8 cellular contexts compared by ENCODE assay signal in genomic region chr22:40178417-40179409, GRCh38. TPM values are rescaled to one million over a fixed set of nuclear protein-coding genes. Genes with fewer than 3 reads are reported as not detected.
DNase-seq lines count a peak whose midpoint lies in the region; ATAC-seq lines count a peak whose summit lies in the region.

No MANE protein-coding gene starts in this region.

- H3K27ac ChIP-seq in esophagus (ENCODE audit: low read depth in 2 of 2, low read length in 1 of 2) (peak overlapping the region; percentile 28 to 77), muscle layer of duodenum (ENCODE audit: low read length) (peak overlapping the region; percentile 97), urinary bladder (ENCODE audit: low read depth) (no peak overlapping the region)

- H3K9me3 ChIP-seq in esophagus (ENCODE audit: control insufficient read depth in 2 of 2, insufficient read depth in 1 of 2, low read depth in 1 of 2, low read length in 1 of 2) (no peaks in the 10 kb centered on the region), muscle layer of duodenum (ENCODE audit: control insufficient read depth in 1 of 2, low read length in 2 of 2) (no peaks in the 10 kb centered on the region)

- H3K4me1 ChIP-seq in esophagus (ENCODE audit: control insufficient read depth in 2 of 2, insufficient read depth in 2 of 2, low read length in 1 of 2): peaks cover 2 to 6% of the 10 kb centered on the region in 2 donors
- peaks cover 27 to 52% of the 10 kb centered on the region in 2 donors for H3K4me1 ChIP-seq in muscle layer of duodenum (ENCODE audit: control insufficient read depth in 1 of 2, insufficient read depth in 2 of 2, low read length in 2 of 2)
- H3K4me1 ChIP-seq in urinary bladder (ENCODE audit: insufficient read depth): peaks cover 4% of the 10 kb centered on the region

- no peaks in the 10 kb centered on the region for H3K27me3 ChIP-seq in esophagus (ENCODE audit: control insufficient read depth in 1 of 2, insufficient read depth in 2 of 2, low read length in 2 of 2)
- H3K27me3 ChIP-seq in muscle layer of duodenum (ENCODE audit: low read depth, low read length): no peaks in the 10 kb centered on the region

- ATAC-seq in GM21526 (IDR thresholded peaks at IDR 0.05; ENCODE audit: low FRiP score, unreplicated experiment): no peak

- DNase-seq in DMS79 treated with DMSO at 0.1 percent for 48 hours (lab: John Stamatoyannopoulos, UW) (peak; percentile 40), DMS79 (lab: John Stamatoyannopoulos, UW) (no peak), NCI-H1694 (lab: John Stamatoyannopoulos, UW) (peak; percentile 57)
- peak; percentile 30 to 55 for DNase-seq in activated CD4-positive, alpha-beta T cell treated with anti-CD3 and anti-CD28 coated beads, Interleukin-2, amount 50 U/mL, for 48 hours

- H3K36me3 ChIP-seq in esophagus (ENCODE audit: control insufficient read depth in 2 of 2, insufficient read depth in 2 of 2, low read length in 1 of 2) (no peaks in the 10 kb centered on the region), muscle layer of duodenum (ENCODE audit: control insufficient read depth in 1 of 2, insufficient read depth in 2 of 2, low read length in 2 of 2) (no peaks in the 10 kb centered on the region), urinary bladder (ENCODE audit: insufficient read depth) (no peaks in the 10 kb centered on the region)

- WGBS in esophagus, 2 donors: 0 to 1% methylated on average over 17 of the region's 17 CpGs
- under 1% methylated on average over 17 of the region's 17 CpGs for WGBS in urinary bladder

- H3K4me3 ChIP-seq in esophagus (ENCODE audit: low read depth in 1 of 2, low read length in 2 of 2): peak overlapping the region; percentile 22 to 81
- peak overlapping the region; percentile 92 to 99 for H3K4me3 ChIP-seq in muscle layer of duodenum (ENCODE audit: low read depth in 1 of 2, low read length in 2 of 2)
- peak overlapping the region; percentile 65 for H3K4me3 ChIP-seq in urinary bladder (ENCODE audit: low read depth, low read length)

RNA-seq across cellular contexts. Expression of gene TNRC6B, which starts 1.0 kb away (rescaled TPM):
- polyA plus RNA-seq in esophagus (1 to 10 TPM; 2.3 to 8.2 TPM), urinary bladder (4.7 TPM)
- total RNA-seq in urinary bladder: 60.4 TPM
